27 cellular contexts compared by ENCODE assay signal in genomic region chr13:41188584-41188983, GRCh38. TPM values are rescaled to one million over a fixed set of nuclear protein-coding genes. Genes with fewer than 3 reads are reported as not detected.
DNase-seq lines count a peak whose midpoint lies in the region; ATAC-seq, FAIRE-seq and TF ChIP-seq lines count a peak whose summit lies in the region.
"Had no signal": no experiment of that assay in that cellular context is flagged by ENCODE, and none has a peak within 500 bp of the region (broad histone marks: within the 10 kb centered on the region; RNA-seq: fewer than 3 reads in every experiment).

No MANE protein-coding gene starts in this region.

- H3K27ac ChIP-seq in osteoblast (ENCODE audit: low read depth, low read length), result no peak overlapping the region
- no peak overlapping the region for H3K27ac ChIP-seq in heart right ventricle
- no peak overlapping the region for H3K27ac ChIP-seq in Peyer's patch
- H3K27ac ChIP-seq: parathyroid adenoma, tibial nerve had no signal

- no peak for ATAC-seq in heart right ventricle
- ATAC-seq: activated CD4-positive, CD25-positive, alpha-beta regulatory T cell treated with anti-CD3 and anti-CD28 coated beads, Interleukin-2, amount 50 U/mL, for 24 hours; activated naive CD4-positive, alpha-beta T cell treated with anti-CD3 and anti-CD28 coated beads, Interleukin-2, amount 50 U/mL, for 72 hours; GM12878; left colon; SK-N-SH treated with all-trans-retinoic acid at 6 μM for 48 hours; T-helper 17 cell had no signal

- peaks cover 9% of the 10 kb centered on the region for H3K79me2 ChIP-seq in osteoblast (ENCODE audit: insufficient read depth, low read length)

- H3K4me2 ChIP-seq in osteoblast (ENCODE audit: insufficient read depth, low read length), result peak overlapping the region; percentile 38

- H3K4me3 ChIP-seq in epithelial cell of esophagus (ENCODE audit: low read length), result no peak overlapping the region
- H3K4me3 ChIP-seq in osteoblast (ENCODE audit: insufficient read depth, low read length), result no peak overlapping the region
- H3K4me3 ChIP-seq in heart right ventricle, result no peak overlapping the region
- no peak overlapping the region for H3K4me3 ChIP-seq in Peyer's patch
- H3K4me3 ChIP-seq: GM12878, tibial nerve had no signal

- no peak overlapping the region for H2AFZ ChIP-seq in osteoblast (ENCODE audit: low read length)
- H2AFZ ChIP-seq: parathyroid adenoma had no signal

- no peaks in the 10 kb centered on the region for H4K20me1 ChIP-seq in osteoblast (ENCODE audit: insufficient read depth, low read length)

- FAIRE-seq in RCC 7860 (lab: Jason Lieb, UNC), result peak; percentile 10
- FAIRE-seq: endothelial cell of umbilical vein, GM12878, H54 had no signal

- DNase-seq in ELR (ENCODE audit: low read depth), result peak; percentile 84
- no peak for DNase-seq in RCC 7860 (ENCODE audit: low spot score)
- peak; percentile 61 for DNase-seq in epithelial cell of esophagus (ENCODE audit: low read depth)
- DNase-seq in osteoblast (ENCODE audit: insufficient read length, low spot score, missing footprints), result peak; percentile 34
- DNase-seq in heart right ventricle, result no peak
- DNase-seq in activated CD8-positive, alpha-beta memory T cell treated with anti-CD3 and anti-CD28 coated beads, Interleukin-2, amount 50 U/mL, for 48 hours, result no peak
- no peak for DNase-seq in Peyer's patch
- DNase-seq: activated CD4-positive, alpha-beta T cell treated with anti-CD3 and anti-CD28 coated beads, Interleukin-2, amount 50 U/mL, for 48 hours; aorta; DND-41; hippocampal formation; left colon; mammary epithelial cell; NCI-H1105 treated with DMSO at 0.1 percent for 48 hours; NCI-H2081; NCI-H226; NCI-H748 treated with DMSO at 0.1 percent for 48 hours; stimulated activated CD4-positive, alpha-beta T cell treated with anti-CD3 and anti-CD28 coated beads, Interleukin-2, amount 100 ng/mL, for 48 hours; T-helper 17 cell had no signal

- 92 to 94% methylated on average over 6 of the region's 6 CpGs for WGBS in heart right ventricle, 2 donors

- H3K9me3 ChIP-seq in osteoblast (ENCODE audit: low read depth, low read length) (no peaks in the 10 kb centered on the region), heart right ventricle (no peaks in the 10 kb centered on the region), Peyer's patch (no peaks in the 10 kb centered on the region)
- H3K9me3 ChIP-seq: tibial nerve had no signal

- TF ChIP-seq CTCF in epithelial cell of esophagus (IDR thresholded peaks at IDR 0.05; ENCODE audit: insufficient read depth, low read depth, low read length, missing control alignments), result no peak
- no peak for TF ChIP-seq CTCF in osteoblast (IDR thresholded peaks at IDR 0.05; ENCODE audit: extremely low read depth, low read depth, low read length)
- no peak for TF ChIP-seq CTCF in heart right ventricle (IDR thresholded peaks at IDR 0.05)
- TF ChIP-seq CTCF in Peyer's patch (IDR thresholded peaks at IDR 0.05), result no peak

- intact Hi-C loops in heart right ventricle (cut with DNase I), result no loop called here

- peaks cover 8% of the 10 kb centered on the region for H3K4me1 ChIP-seq in osteoblast (ENCODE audit: insufficient read depth, low read length)
- peaks cover 2 to 25% (median 16%) of the 10 kb centered on the region in 9 donors for H3K4me1 ChIP-seq in heart right ventricle
- peaks cover 0 to 16% (median 0%) of the 10 kb centered on the region in 4 donors for H3K4me1 ChIP-seq in Peyer's patch
- H3K4me1 ChIP-seq: parathyroid adenoma had no signal

- H3K27me3 ChIP-seq in osteoblast (ENCODE audit: insufficient read depth, low read length) (no peaks in the 10 kb centered on the region), heart right ventricle (no peaks in the 10 kb centered on the region), Peyer's patch (no peaks in the 10 kb centered on the region)
- H3K27me3 ChIP-seq: tibial nerve had no signal

- TF ChIP-seq POLR2A in Peyer's patch (IDR thresholded peaks at IDR 0.05), result no peak

- H3K36me3 ChIP-seq in osteoblast (ENCODE audit: insufficient read depth, low read length) (no peaks in the 10 kb centered on the region), heart right ventricle (peaks cover 0 to 21% (median 0%) of the 10 kb centered on the region in 9 donors), Peyer's patch (no peaks in the 10 kb centered on the region)

RNA-seq across cellular contexts. Expression of gene KBTBD7, which starts 5.8 kb away (rescaled TPM):
- 5.4 and 5.6 TPM in 2 replicates for total RNA-seq in osteoblast
- total RNA-seq in heart right ventricle, result 1 to 10 TPM; 4.1 to 7.6 (median 5.6) TPM
- polyA plus RNA-seq in heart right ventricle, result 1 to 10 TPM; 1.6 to 2.8 TPM
- 1 to 10 TPM; 3.3 to 6.7 (median 5.8) TPM for total RNA-seq in Peyer's patch

RNA-seq across cellular contexts. Expression of gene KBTBD6, which starts 56.0 kb away (rescaled TPM):
- total RNA-seq in osteoblast, result 9.0 and 9.1 TPM in 2 replicates
- total RNA-seq in heart right ventricle, result 10 to 100 TPM in 1 of 10 donors, 1 to 10 TPM in 9; 5.4 to 10.6 (median 6.9) TPM
- polyA plus RNA-seq in heart right ventricle, result 1 to 10 TPM; 1.9 to 4.0 TPM
- 1 to 10 TPM; 1.4 to 3.3 (median 3.1) TPM for total RNA-seq in Peyer's patch

Comparison
In these comparisons a context has a peak if more than half of its experiments do, and no peak if none do; other contexts are left out.
1. DNase-seq: peak in ELR (single experiment), epithelial cell of esophagus (single experiment) and osteoblast (single experiment); none in RCC 7860 (single experiment), heart right ventricle (0 of 2), activated CD8-positive, alpha-beta memory T cell treated with anti-CD3 and anti-CD28 coated beads, Interleukin-2, amount 50 U/mL, for 48 hours (single experiment) and Peyer's patch (0 of 3).